Comparison of ENCODE assay signal across 8 cellular contexts in the genomic region with DNA sequence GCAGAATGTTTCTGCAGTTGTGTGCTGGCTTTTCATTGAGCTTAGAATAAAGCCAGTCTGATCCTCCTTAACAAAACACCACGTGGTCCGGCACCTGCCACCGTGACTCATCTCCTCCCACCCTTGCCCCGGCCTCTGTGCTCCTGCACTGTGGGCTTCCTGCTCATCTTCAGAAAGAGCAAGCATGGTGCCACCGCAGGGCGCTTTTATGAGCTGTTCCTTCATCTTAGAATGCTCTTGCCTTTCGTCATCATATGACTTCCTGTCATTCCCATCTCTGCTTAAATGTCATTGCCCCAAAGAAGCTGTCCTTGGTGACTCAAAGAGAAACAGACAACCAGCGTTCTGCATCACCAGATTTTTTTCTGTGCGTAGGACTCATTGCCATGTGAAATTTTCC.
A peak's percentile ranks its signal among the peaks of the same experiment; 100 is the strongest.
DNase-seq lines count a peak whose midpoint lies in the region; ATAC-seq lines count a peak whose summit lies in the region.

No MANE protein-coding gene starts in this region.

- ATAC-seq in HG03432 (IDR thresholded peaks at IDR 0.05; ENCODE audit: unreplicated experiment) = peak; percentile 81
- ATAC-seq in activated CD4-positive, CD25-positive, alpha-beta regulatory T cell treated with anti-CD3 and anti-CD28 coated beads, Interleukin-2, amount 50 U/mL, for 24 hours = peak; percentile 97 to 99

- DNase-seq in D341Med (ENCODE audit: low spot score) = peak; percentile 66
- DNase-seq in effector CD4-positive, alpha-beta T cell = peak; percentile 34
- peak; percentile 50 for DNase-seq in stimulated activated CD8-positive, alpha-beta memory T cell treated with anti-CD3 and anti-CD28 coated beads, Interleukin-15, amount 100 ng/mL, for 24 hours (ENCODE audit: low read depth)
- DNase-seq in midbrain (lab: John Stamatoyannopoulos, UW) = no peak
- DNase-seq in SKM-1 treated with dmso at 0.1 percent for 144 hours (lab: John Stamatoyannopoulos, UW; ENCODE audit: unreplicated experiment) = no peak
- DNase-seq in DMS114 treated with DMSO at 0.1 percent for 48 hours (lab: John Stamatoyannopoulos, UW; ENCODE audit: unreplicated experiment) = no peak

Comparison
In these comparisons a context has a peak if more than half of its experiments do, and no peak if none do; other contexts are left out.
1. DNase-seq: peak in D341Med (single experiment), effector CD4-positive, alpha-beta T cell (single experiment) and stimulated activated CD8-positive, alpha-beta memory T cell treated with anti-CD3 and anti-CD28 coated beads, Interleukin-15, amount 100 ng/mL, for 24 hours (single experiment); none in midbrain (single experiment), SKM-1 treated with dmso at 0.1 percent for 144 hours (single experiment) and DMS114 treated with DMSO at 0.1 percent for 48 hours (single experiment).